ENCODE assay signal across 1 cellular context in the genomic region with DNA sequence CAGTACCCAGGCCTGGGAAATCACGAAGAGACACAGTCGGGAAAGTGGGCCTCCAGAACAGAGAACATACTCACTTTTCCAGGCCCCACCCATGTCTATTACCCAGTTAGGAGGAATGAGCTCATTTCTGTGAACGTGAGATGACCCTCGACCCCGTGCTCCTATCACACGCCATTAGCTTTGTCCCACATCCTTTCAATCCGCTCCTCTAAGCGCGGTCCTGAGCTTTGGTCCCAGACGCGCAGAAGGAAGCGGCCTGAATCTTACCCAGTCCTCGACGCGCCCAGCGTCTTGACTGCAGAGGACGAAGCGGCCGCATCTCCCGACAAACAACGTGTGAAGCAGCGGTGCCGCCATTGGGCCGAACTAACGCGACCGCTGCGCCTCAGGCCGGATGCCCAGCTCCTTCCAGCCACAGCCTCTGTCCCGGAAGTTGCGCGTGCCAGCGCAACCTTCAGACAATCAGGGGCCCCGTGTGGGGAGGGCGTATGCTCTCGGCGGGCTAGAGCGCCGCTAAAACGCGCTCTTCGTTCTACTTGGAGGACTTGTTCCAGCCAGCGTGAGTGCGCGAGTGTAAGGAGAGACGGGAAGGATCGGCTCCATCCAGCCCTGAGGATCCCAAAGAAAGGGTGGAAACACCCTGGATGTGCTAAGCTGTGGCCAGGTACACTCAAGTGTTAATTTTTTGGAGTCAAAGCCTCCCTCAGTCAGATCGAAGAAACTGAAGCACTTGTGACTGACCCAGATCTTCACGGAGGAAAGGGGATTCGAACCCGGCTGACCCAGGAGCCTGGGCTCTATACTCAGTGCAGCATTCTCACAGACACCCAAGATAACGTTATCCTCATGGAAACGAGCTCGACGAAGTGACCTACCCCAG.
TF ChIP-seq lines count a peak whose summit lies in the region.

No MANE protein-coding gene starts in this region.

TF ChIP-seq in WTC11, 78 proteins besides CTCF, POLR2A, EP300 and RAD21 (continued from another document):
- TF ChIP-seq USF1 (CRISPR knock-in tag; IDR thresholded peaks at IDR 0.05): peak; percentile 51; the same call in 1 of the 2 replicates
- TF ChIP-seq AFF4 (CRISPR knock-in tag; IDR thresholded peaks at IDR 0.05; ENCODE audit: borderline replicate concordance): 0 out of 2 replicates have a peak, but pooled peaks have one; percentile 56
- TF ChIP-seq FOXP4 (CRISPR knock-in tag; IDR thresholded peaks at IDR 0.05): peak; percentile 72; the same call in 1 of the 2 replicates
- TF ChIP-seq ZBTB21 (CRISPR knock-in tag; IDR thresholded peaks at IDR 0.05; ENCODE audit: borderline replicate concordance): peak; percentile 94
- TF ChIP-seq ARID4B (CRISPR knock-in tag; IDR thresholded peaks at IDR 0.05; ENCODE audit: borderline replicate concordance): peak; percentile 90; the same call in 1 of the 2 replicates
- 0 out of 2 replicates have a peak, but pooled peaks have one; percentile 21 for TF ChIP-seq SMAD3 (CRISPR knock-in tag; IDR thresholded peaks at IDR 0.05; ENCODE audit: borderline replicate concordance)
- peak; percentile 81; the same call in 1 of the 2 replicates for TF ChIP-seq FOXK1 (CRISPR knock-in tag; IDR thresholded peaks at IDR 0.05)
- 0 out of 2 replicates have a peak, but pooled peaks have one; percentile 22 for TF ChIP-seq ZNF219 (CRISPR knock-in tag; IDR thresholded peaks at IDR 0.05; ENCODE audit: borderline replicate concordance)
- TF ChIP-seq, protein P1, sequence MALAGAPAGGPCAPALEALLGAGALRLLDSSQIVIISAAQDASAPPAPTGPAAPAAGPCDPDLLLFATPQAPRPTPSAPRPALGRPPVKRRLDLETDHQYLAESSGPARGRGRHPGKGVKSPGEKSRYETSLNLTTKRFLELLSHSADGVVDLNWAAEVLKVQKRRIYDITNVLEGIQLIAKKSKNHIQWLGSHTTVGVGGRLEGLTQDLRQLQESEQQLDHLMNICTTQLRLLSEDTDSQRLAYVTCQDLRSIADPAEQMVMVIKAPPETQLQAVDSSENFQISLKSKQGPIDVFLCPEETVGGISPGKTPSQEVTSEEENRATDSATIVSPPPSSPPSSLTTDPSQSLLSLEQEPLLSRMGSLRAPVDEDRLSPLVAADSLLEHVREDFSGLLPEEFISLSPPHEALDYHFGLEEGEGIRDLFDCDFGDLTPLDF (CRISPR knock-in tag; IDR thresholded peaks at IDR 0.05): peak; percentile 76; the same call in 1 of the 2 replicates
- peak; percentile 69; the same call in 1 of the 2 replicates for TF ChIP-seq TP53 (CRISPR knock-in tag; IDR thresholded peaks at IDR 0.05)
- TF ChIP-seq, protein P2, sequence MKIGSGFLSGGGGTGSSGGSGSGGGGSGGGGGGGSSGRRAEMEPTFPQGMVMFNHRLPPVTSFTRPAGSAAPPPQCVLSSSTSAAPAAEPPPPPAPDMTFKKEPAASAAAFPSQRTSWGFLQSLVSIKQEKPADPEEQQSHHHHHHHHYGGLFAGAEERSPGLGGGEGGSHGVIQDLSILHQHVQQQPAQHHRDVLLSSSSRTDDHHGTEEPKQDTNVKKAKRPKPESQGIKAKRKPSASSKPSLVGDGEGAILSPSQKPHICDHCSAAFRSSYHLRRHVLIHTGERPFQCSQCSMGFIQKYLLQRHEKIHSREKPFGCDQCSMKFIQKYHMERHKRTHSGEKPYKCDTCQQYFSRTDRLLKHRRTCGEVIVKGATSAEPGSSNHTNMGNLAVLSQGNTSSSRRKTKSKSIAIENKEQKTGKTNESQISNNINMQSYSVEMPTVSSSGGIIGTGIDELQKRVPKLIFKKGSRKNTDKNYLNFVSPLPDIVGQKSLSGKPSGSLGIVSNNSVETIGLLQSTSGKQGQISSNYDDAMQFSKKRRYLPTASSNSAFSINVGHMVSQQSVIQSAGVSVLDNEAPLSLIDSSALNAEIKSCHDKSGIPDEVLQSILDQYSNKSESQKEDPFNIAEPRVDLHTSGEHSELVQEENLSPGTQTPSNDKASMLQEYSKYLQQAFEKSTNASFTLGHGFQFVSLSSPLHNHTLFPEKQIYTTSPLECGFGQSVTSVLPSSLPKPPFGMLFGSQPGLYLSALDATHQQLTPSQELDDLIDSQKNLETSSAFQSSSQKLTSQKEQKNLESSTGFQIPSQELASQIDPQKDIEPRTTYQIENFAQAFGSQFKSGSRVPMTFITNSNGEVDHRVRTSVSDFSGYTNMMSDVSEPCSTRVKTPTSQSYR (CRISPR knock-in tag; IDR thresholded peaks at IDR 0.05): peak; percentile 82; the same call in 1 of the 2 replicates
- peak; percentile 54; the same call in 1 of the 2 replicates for TF ChIP-seq MYBL2 (CRISPR knock-in tag; IDR thresholded peaks at IDR 0.05)
- TF ChIP-seq, protein P3, sequence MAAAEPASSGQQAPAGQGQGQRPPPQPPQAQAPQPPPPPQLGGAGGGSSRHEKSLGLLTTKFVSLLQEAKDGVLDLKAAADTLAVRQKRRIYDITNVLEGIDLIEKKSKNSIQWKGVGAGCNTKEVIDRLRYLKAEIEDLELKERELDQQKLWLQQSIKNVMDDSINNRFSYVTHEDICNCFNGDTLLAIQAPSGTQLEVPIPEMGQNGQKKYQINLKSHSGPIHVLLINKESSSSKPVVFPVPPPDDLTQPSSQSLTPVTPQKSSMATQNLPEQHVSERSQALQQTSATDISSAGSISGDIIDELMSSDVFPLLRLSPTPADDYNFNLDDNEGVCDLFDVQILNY (CRISPR knock-in tag; IDR thresholded peaks at IDR 0.05): 0 out of 2 replicates have a peak, but pooled peaks have one; percentile 27
- TF ChIP-seq, protein P4, sequence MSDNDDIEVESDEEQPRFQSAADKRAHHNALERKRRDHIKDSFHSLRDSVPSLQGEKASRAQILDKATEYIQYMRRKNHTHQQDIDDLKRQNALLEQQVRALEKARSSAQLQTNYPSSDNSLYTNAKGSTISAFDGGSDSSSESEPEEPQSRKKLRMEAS (CRISPR knock-in tag; IDR thresholded peaks at IDR 0.05): peak; percentile 98
- TF ChIP-seq USF2 (CRISPR knock-in tag; IDR thresholded peaks at IDR 0.05): peak; percentile 47
